Comparison of ENCODE assay signal across 27 cellular contexts in genomic region chr20:45765307-45765910, GRCh38. TPM values are rescaled to one million over a fixed set of nuclear protein-coding genes. Genes with fewer than 3 reads are reported as not detected.
"Had no signal": no experiment of that assay in that cellular context is flagged by ENCODE, and none has a peak within 500 bp of the region (broad histone marks: within the 10 kb centered on the region; RNA-seq: fewer than 3 reads in every experiment).

No MANE protein-coding gene starts in this region.

- H3K27me3 ChIP-seq: breast epithelium, esophagus squamous epithelium, gastrocnemius medialis, right lobe of liver, testis had no signal

- H3K36me3 Mint-ChIP-seq: activated CD4-positive, alpha-beta memory T cell treated with anti-CD3 and anti-CD28 coated beads for 36 hours; activated naive CD8-positive, alpha-beta T cell treated with anti-CD3 and anti-CD28 coated beads, Interleukin-2, amount 10 ng/mL, durations not matched to agents 7 days and 5 days; natural killer cell; stimulated activated memory B cell treated with anti-CD40 and anti-IgM and Interleukin-4, amounts not matched to agents 10 μg/mL and 1 μg/mL and 100 μg/mL, for 72 hours had no signal

- H3K9me3 ChIP-seq: breast epithelium, esophagus squamous epithelium, gastrocnemius medialis, right lobe of liver, testis had no signal

- H3K4me3 Mint-ChIP-seq: activated CD4-positive, alpha-beta memory T cell treated with anti-CD3 and anti-CD28 coated beads for 36 hours; activated naive CD4-positive, alpha-beta T cell treated with anti-CD3 and anti-CD28 coated beads for 36 hours; activated naive CD8-positive, alpha-beta T cell treated with anti-CD3 and anti-CD28 coated beads, Interleukin-2, amount 10 ng/mL, durations not matched to agents 7 days and 5 days; central memory CD8-positive, alpha-beta T cell; effector memory CD8-positive, alpha-beta T cell; natural killer cell; stimulated activated memory B cell treated with anti-CD40 and anti-IgM and Interleukin-4, amounts not matched to agents 10 μg/mL and 1 μg/mL and 100 μg/mL, for 72 hours; T-helper 1 cell treated with Interleukin-12 subunit alpha and Interleukin-12 subunit beta and Interleukin-4 antibody, amounts not matched to agents 30 μg/mL and 1 μg/mL, for 36 hours had no signal

- H3K4me1 ChIP-seq: breast epithelium, esophagus squamous epithelium, gastrocnemius medialis, right lobe of liver, testis had no signal

- H3K27ac ChIP-seq: breast epithelium, dorsolateral prefrontal cortex, esophagus squamous epithelium, gastrocnemius medialis, right lobe of liver, testis had no signal

- H3K9me3 Mint-ChIP-seq: activated CD4-positive, alpha-beta memory T cell treated with anti-CD3 and anti-CD28 coated beads for 36 hours; activated naive CD4-positive, alpha-beta T cell treated with anti-CD3 and anti-CD28 coated beads for 36 hours; activated naive CD8-positive, alpha-beta T cell treated with anti-CD3 and anti-CD28 coated beads, Interleukin-2, amount 10 ng/mL, durations not matched to agents 7 days and 5 days; central memory CD8-positive, alpha-beta T cell; effector memory CD8-positive, alpha-beta T cell; natural killer cell; stimulated activated memory B cell treated with anti-CD40 and anti-IgM and Interleukin-4, amounts not matched to agents 10 μg/mL and 1 μg/mL and 100 μg/mL, for 72 hours; T-helper 1 cell treated with Interleukin-12 subunit alpha and Interleukin-12 subunit beta and Interleukin-4 antibody, amounts not matched to agents 30 μg/mL and 1 μg/mL, for 36 hours had no signal

- H3K4me3 ChIP-seq: breast epithelium, dorsolateral prefrontal cortex, esophagus squamous epithelium, gastrocnemius medialis, right lobe of liver, smooth muscle cell, testis had no signal

- ATAC-seq: effector memory CD8-positive, alpha-beta T cell; gastrocnemius medialis; left ventricle myocardium superior; natural killer cell; stimulated activated memory B cell treated with anti-CD40 and anti-IgM and Interleukin-4, amounts not matched to agents 10 μg/mL and 1 μg/mL and 100 μg/mL, for 72 hours had no signal

- DNase-seq: activated CD4-positive, alpha-beta memory T cell treated with anti-CD3 and anti-CD28 coated beads for 36 hours; activated CD4-positive, alpha-beta T cell treated with anti-CD3 and anti-CD28 coated beads for 48 hours; activated CD4-positive, CD25-positive, alpha-beta regulatory T cell; activated naive CD4-positive, alpha-beta T cell treated with anti-CD3 and anti-CD28 coated beads for 36 hours; activated naive CD8-positive, alpha-beta T cell treated with anti-CD3 and anti-CD28 coated beads, Interleukin-2, amount 10 ng/mL, durations not matched to agents 7 days and 5 days; activated T-cell treated with anti-CD3 and anti-CD28 coated beads, Interleukin-2, amount 50 U/mL, for 48 hours; amniotic stem cell; dorsolateral prefrontal cortex; effector memory CD8-positive, alpha-beta T cell; esophagus squamous epithelium; gastrocnemius medialis; head of caudate nucleus; left ventricle myocardium superior; mammary epithelial cell; midbrain; natural killer cell; nucleus accumbens; right lobe of liver; stimulated activated CD4-positive, alpha-beta T cell treated with anti-CD3 and anti-CD28 coated beads, Interleukin-15, amount 100 ng/mL, for 24 hours; T1000; testis; trophoblast cell had no signal

- H3K4me2 ChIP-seq: smooth muscle cell had no signal

- H3K4me1 Mint-ChIP-seq: central memory CD8-positive, alpha-beta T cell; natural killer cell had no signal

- H3K36me3 ChIP-seq: breast epithelium, esophagus squamous epithelium, gastrocnemius medialis, right lobe of liver had no signal

- H3K27ac Mint-ChIP-seq: activated CD4-positive, alpha-beta memory T cell treated with anti-CD3 and anti-CD28 coated beads for 36 hours; activated naive CD4-positive, alpha-beta T cell treated with anti-CD3 and anti-CD28 coated beads for 36 hours; activated naive CD8-positive, alpha-beta T cell treated with anti-CD3 and anti-CD28 coated beads, Interleukin-2, amount 10 ng/mL, durations not matched to agents 7 days and 5 days; effector memory CD8-positive, alpha-beta T cell; natural killer cell; T-helper 1 cell treated with Interleukin-12 subunit alpha and Interleukin-12 subunit beta and Interleukin-4 antibody, amounts not matched to agents 30 μg/mL and 1 μg/mL, for 36 hours had no signal

RNA-seq across cellular contexts. Expression of gene WFDC3, which starts 26.3 kb away (rescaled TPM):
- total RNA-seq: activated CD4-positive, alpha-beta memory T cell treated with anti-CD3 and anti-CD28 coated beads for 36 hours; activated naive CD4-positive, alpha-beta T cell treated with anti-CD3 and anti-CD28 coated beads for 36 hours; activated naive CD8-positive, alpha-beta T cell treated with anti-CD3 and anti-CD28 coated beads, Interleukin-2, amount 10 ng/mL, durations not matched to agents 7 days and 5 days; gastrocnemius medialis; left ventricle myocardium superior; natural killer cell; smooth muscle cell had no signal

RNA-seq across cellular contexts. Expression of gene SPINT4, which starts 43.3 kb away (rescaled TPM):
- total RNA-seq: activated CD4-positive, alpha-beta memory T cell treated with anti-CD3 and anti-CD28 coated beads for 36 hours; activated naive CD4-positive, alpha-beta T cell treated with anti-CD3 and anti-CD28 coated beads for 36 hours; activated naive CD8-positive, alpha-beta T cell treated with anti-CD3 and anti-CD28 coated beads, Interleukin-2, amount 10 ng/mL, durations not matched to agents 7 days and 5 days; breast epithelium; dorsolateral prefrontal cortex; esophagus squamous epithelium; gastrocnemius medialis; left ventricle myocardium superior; mammary epithelial cell; natural killer cell; right lobe of liver; smooth muscle cell; testis had no signal
- polyA plus RNA-seq: mammary epithelial cell, smooth muscle cell had no signal
